In genomic region chr9:91055845-91056244, GRCh38 we compare ENCODE assay signal across 21 cellular contexts.
DNase-seq lines count a peak whose midpoint lies in the region; ATAC-seq and TF ChIP-seq lines count a peak whose summit lies in the region.
"Had no signal": no experiment of that assay in that cellular context is flagged by ENCODE, and none has a peak within 500 bp of the region (broad histone marks: within the 10 kb centered on the region; RNA-seq: fewer than 3 reads in every experiment).

No MANE protein-coding gene starts in this region.

- H3K9me2 ChIP-seq in OCI-LY7 (ENCODE audit: insufficient read depth, low read length), result no peaks in the 10 kb centered on the region

- H3K27ac ChIP-seq in OCI-LY7 (ENCODE audit: low read depth, low read length, poor library complexity, severe bottlenecking), result no peak overlapping the region

- intact Hi-C loops in OCI-LY7 (cut with micrococcal nuclease; ENCODE audit: unreplicated experiment), result no loop called here
- intact Hi-C loops in activated T-helper 2 cell treated with anti-CD3 and anti-CD28 coated beads, Interferon-gamma antibody, Interleukin-2, Interleukin-4, amounts not matched to agents 10 μg/mL and 5 μg/mL and 100 μg/mL, durations not matched to agents 14 hours and 24 hours and 36 hours (cut with micrococcal nuclease), result loop anchor here (2.0 kb wide), 1 partner anchor 363 kb away; no protein-coding TSS in a partner anchor
- intact Hi-C loops in left ventricle myocardium superior (cut with micrococcal nuclease), result no loop called here

- H3K9me3 ChIP-seq in OCI-LY7 (ENCODE audit: low read length), result 0 out of 2 replicates have a peak, but pooled peaks cover 4% of the 10 kb centered on the region

- peaks cover 84% of the 10 kb centered on the region for H3K4me1 Mint-ChIP-seq in activated T-cell treated with anti-CD3 and anti-CD28 coated beads, Interleukin-2, amount 50 U/mL, for 72 hours (ENCODE audit: low read depth)
- H3K4me1 Mint-ChIP-seq in activated T-helper 2 cell treated with anti-CD3 and anti-CD28 coated beads, Interferon-gamma antibody, Interleukin-2, Interleukin-4, amounts not matched to agents 10 μg/mL and 5 μg/mL and 100 μg/mL, durations not matched to agents 14 hours and 24 hours and 36 hours (ENCODE audit: low read depth), result peaks cover 64% of the 10 kb centered on the region
- peaks cover 31% of the 10 kb centered on the region for H3K4me1 Mint-ChIP-seq in osteocyte (ENCODE audit: unreplicated experiment)
- H3K4me1 Mint-ChIP-seq: CD8-positive, alpha-beta memory T cell had no signal

- peak in 1 of 2 donors; percentile 33 for ATAC-seq in activated T-cell treated with anti-CD3 and anti-CD28 coated beads, Interleukin-2, amount 50 U/mL, for 72 hours (replicated peaks in 1 of 2)
- ATAC-seq in left ventricle myocardium superior (no peak), GM21528 (IDR thresholded peaks at IDR 0.05; ENCODE audit: low FRiP score, unreplicated experiment) (no peak)

- peaks cover 12% of the 10 kb centered on the region for H3K4me1 ChIP-seq in OCI-LY7 (ENCODE audit: insufficient read depth, low read length, poor library complexity, severe bottlenecking)

- H3K9me3 Mint-ChIP-seq in activated T-cell treated with anti-CD3 and anti-CD28 coated beads, Interleukin-2, amount 50 U/mL, for 72 hours, result peaks cover 5% of the 10 kb centered on the region in 2 donors
- H3K9me3 Mint-ChIP-seq in activated T-helper 2 cell treated with anti-CD3 and anti-CD28 coated beads, Interferon-gamma antibody, Interleukin-2, Interleukin-4, amounts not matched to agents 10 μg/mL and 5 μg/mL and 100 μg/mL, durations not matched to agents 14 hours and 24 hours and 36 hours, result peaks cover 37% of the 10 kb centered on the region
- peaks cover 3% of the 10 kb centered on the region for H3K9me3 Mint-ChIP-seq in osteocyte (ENCODE audit: unreplicated experiment)
- H3K9me3 Mint-ChIP-seq: CD8-positive, alpha-beta memory T cell; HFFc6 had no signal

- no peak for DNase-seq in activated T-cell treated with anti-CD3 and anti-CD28 coated beads, Interleukin-2, amount 50 U/mL, for 72 hours
- no peak for DNase-seq in activated T-cell treated with anti-CD3 and anti-CD28 coated beads, Interleukin-2, amount 50 U/mL, for 48 hours
- DNase-seq in OCI-LY7 (ENCODE audit: low spot score) (no peak), lung microvascular endothelial cell (ENCODE audit: low read depth in 2 of 2) (peak; percentile 67 to 71), left ventricle myocardium superior (no peak), osteocyte (ENCODE audit: extremely low spot score, unreplicated experiment) (no peak)
- no peak for DNase-seq in activated T-helper 2 cell treated with anti-CD3 and anti-CD28 coated beads, Interferon-gamma antibody, Interleukin-2, Interleukin-4, amounts not matched to agents 10 μg/mL and 5 μg/mL and 100 μg/mL, durations not matched to agents 14 hours and 24 hours and 36 hours (ENCODE audit: low spot score)
- DNase-seq: C1 segment of cervical spinal cord; CD8-positive, alpha-beta memory T cell; DMS79; HFFc6; KBM-7; MV-4-11; NCI-H1694 treated with DMSO at 0.1 percent for 48 hours; NCI-H2107; NCI-H2227 treated with DMSO at 0.1 percent for 48 hours; NCI-H510A treated with DMSO at 0.1 percent for 48 hours; NCI-H774; OCI-M1; Right ventricle myocardium superior had no signal

- no peak overlapping the region for H3K4me3 ChIP-seq in OCI-LY7 (ENCODE audit: low read depth, low read length, poor library complexity, severe bottlenecking)

- peak overlapping the region; percentile 88 for H3K27ac Mint-ChIP-seq in activated T-cell treated with anti-CD3 and anti-CD28 coated beads, Interleukin-2, amount 50 U/mL, for 72 hours
- peak overlapping the region; percentile 81 for H3K27ac Mint-ChIP-seq in activated T-helper 2 cell treated with anti-CD3 and anti-CD28 coated beads, Interferon-gamma antibody, Interleukin-2, Interleukin-4, amounts not matched to agents 10 μg/mL and 5 μg/mL and 100 μg/mL, durations not matched to agents 14 hours and 24 hours and 36 hours
- no peak overlapping the region for H3K27ac Mint-ChIP-seq in osteocyte (ENCODE audit: unreplicated experiment)
- H3K27ac Mint-ChIP-seq: HFFc6 had no signal

- peak overlapping the region; percentile 33; the same call in 1 of the 2 replicates for H2AFZ ChIP-seq in OCI-LY7 (ENCODE audit: low read length)

- H3K4me2 ChIP-seq in OCI-LY7 (ENCODE audit: low read length), result no peak overlapping the region

- POLR2A ChIA-PET in OCI-LY7 (lab: Charles Lee), result interaction anchor here (0.6 to 0.9 kb wide), 2 partner anchors 9 to 127 kb away, joined by 3 read pairs; no protein-coding TSS in a partner anchor

- peaks cover 4 to 5% of the 10 kb centered on the region in 2 donors for H3K36me3 Mint-ChIP-seq in activated T-cell treated with anti-CD3 and anti-CD28 coated beads, Interleukin-2, amount 50 U/mL, for 72 hours (ENCODE audit: insufficient read depth in 2 of 2)
- H3K36me3 Mint-ChIP-seq in activated T-helper 2 cell treated with anti-CD3 and anti-CD28 coated beads, Interferon-gamma antibody, Interleukin-2, Interleukin-4, amounts not matched to agents 10 μg/mL and 5 μg/mL and 100 μg/mL, durations not matched to agents 14 hours and 24 hours and 36 hours (ENCODE audit: low read depth), result peaks cover 37% of the 10 kb centered on the region
- no peaks in the 10 kb centered on the region for H3K36me3 Mint-ChIP-seq in osteocyte (ENCODE audit: unreplicated experiment)
- H3K36me3 Mint-ChIP-seq: CD8-positive, alpha-beta memory T cell had no signal

- CTCF ChIA-PET in OCI-LY7 (lab: Charles Lee; ENCODE audit: unreplicated experiment), result no interaction called here

- H4K20me1 ChIP-seq in OCI-LY7 (ENCODE audit: insufficient read depth, low read length), result no peaks in the 10 kb centered on the region

- H3K79me2 ChIP-seq in OCI-LY7 (ENCODE audit: insufficient read depth, low read depth, low read length), result no peaks in the 10 kb centered on the region

- no peaks in the 10 kb centered on the region for H3K36me3 ChIP-seq in OCI-LY7 (ENCODE audit: insufficient read depth, low read length)

- H3K27me3 Mint-ChIP-seq in activated T-cell treated with anti-CD3 and anti-CD28 coated beads, Interleukin-2, amount 50 U/mL, for 72 hours (ENCODE audit: low read depth), result no peaks in the 10 kb centered on the region
- no peaks in the 10 kb centered on the region for H3K27me3 Mint-ChIP-seq in activated T-helper 2 cell treated with anti-CD3 and anti-CD28 coated beads, Interferon-gamma antibody, Interleukin-2, Interleukin-4, amounts not matched to agents 10 μg/mL and 5 μg/mL and 100 μg/mL, durations not matched to agents 14 hours and 24 hours and 36 hours (ENCODE audit: low read depth)
- no peaks in the 10 kb centered on the region for H3K27me3 Mint-ChIP-seq in osteocyte (ENCODE audit: unreplicated experiment)

- no TSS peak for BruUV-seq in OCI-LY7 (replicated peaks; lab: Mats Ljungman, UMichigan)

- no peak for TF ChIP-seq CTCF in OCI-LY7 (conservative IDR thresholded peaks at IDR 0.05; ENCODE audit: low read length)
- no peak for TF ChIP-seq CTCF in osteocyte (IDR thresholded peaks at IDR 0.05)

- peak overlapping the region; percentile 9 to 64 for H3K4me3 Mint-ChIP-seq in activated T-cell treated with anti-CD3 and anti-CD28 coated beads, Interleukin-2, amount 50 U/mL, for 72 hours
- no peak overlapping the region for H3K4me3 Mint-ChIP-seq in activated T-helper 2 cell treated with anti-CD3 and anti-CD28 coated beads, Interferon-gamma antibody, Interleukin-2, Interleukin-4, amounts not matched to agents 10 μg/mL and 5 μg/mL and 100 μg/mL, durations not matched to agents 14 hours and 24 hours and 36 hours (ENCODE audit: low read depth)
- no peak overlapping the region for H3K4me3 Mint-ChIP-seq in osteocyte (ENCODE audit: unreplicated experiment)
- H3K4me3 Mint-ChIP-seq: CD8-positive, alpha-beta memory T cell; HFFc6 had no signal

Comparison
In these comparisons a context has a peak if more than half of its experiments do, and no peak if none do; other contexts are left out.
1. DNase-seq: peak in lung microvascular endothelial cell (2 of 2); none in activated T-cell treated with anti-CD3 and anti-CD28 coated beads, Interleukin-2, amount 50 U/mL, for 72 hours (0 of 2), activated T-cell treated with anti-CD3 and anti-CD28 coated beads, Interleukin-2, amount 50 U/mL, for 48 hours (0 of 2), OCI-LY7 (single experiment), activated T-helper 2 cell treated with anti-CD3 and anti-CD28 coated beads, Interferon-gamma antibody, Interleukin-2, Interleukin-4, amounts not matched to agents 10 μg/mL and 5 μg/mL and 100 μg/mL, durations not matched to agents 14 hours and 24 hours and 36 hours (single experiment), left ventricle myocardium superior (single experiment) and osteocyte (single experiment).
2. H3K4me3 Mint-ChIP-seq: peak in activated T-cell treated with anti-CD3 and anti-CD28 coated beads, Interleukin-2, amount 50 U/mL, for 72 hours (2 of 2); none in activated T-helper 2 cell treated with anti-CD3 and anti-CD28 coated beads, Interferon-gamma antibody, Interleukin-2, Interleukin-4, amounts not matched to agents 10 μg/mL and 5 μg/mL and 100 μg/mL, durations not matched to agents 14 hours and 24 hours and 36 hours (single experiment) and osteocyte (single experiment).